1 cellular context compared by ENCODE assay signal in the genomic region with DNA sequence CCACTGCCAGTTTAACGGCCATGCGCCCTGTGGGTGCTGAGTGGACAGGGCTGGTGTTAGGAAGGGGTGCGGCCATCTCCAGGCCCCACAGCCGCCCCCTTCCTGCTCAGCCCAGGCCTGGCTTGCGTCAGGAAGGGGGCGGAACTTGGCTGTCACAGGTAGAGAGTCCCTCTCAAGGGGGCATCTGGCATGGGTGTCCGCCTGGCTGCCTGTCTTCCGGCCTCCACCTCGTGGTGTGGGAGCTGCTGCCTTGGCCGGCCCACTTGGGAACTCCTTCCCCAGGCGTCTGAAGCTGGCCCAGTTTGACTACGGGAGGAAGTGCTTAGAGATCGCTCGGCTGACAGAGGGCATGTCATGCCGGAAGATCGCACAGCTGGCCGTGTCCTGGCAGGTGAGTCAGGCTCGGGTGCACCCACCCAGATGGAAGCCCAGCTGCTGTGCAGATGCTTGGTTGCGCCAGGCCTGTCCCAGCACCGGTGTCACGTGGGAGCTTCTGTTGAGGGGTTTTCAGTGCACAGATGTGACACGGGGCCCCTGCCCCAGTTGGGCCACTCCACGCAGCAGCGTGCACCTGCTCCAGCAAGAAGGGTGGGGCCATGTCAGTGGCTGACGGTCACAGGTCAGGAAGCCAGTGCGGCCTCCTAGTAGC.
TF ChIP-seq lines count a peak whose summit lies in the region.

No MANE protein-coding gene starts in this region.

TF ChIP-seq in GM12878, 131 proteins besides CTCF, POLR2A, EP300 and RAD21 (continues in another document):
- TF ChIP-seq TARDBP (IDR thresholded peaks at IDR 0.05; ENCODE audit: borderline replicate concordance) (no peak), ASH2L (IDR thresholded peaks at IDR 0.05; ENCODE audit: borderline replicate concordance, low read depth) (no peak), CBFB (IDR thresholded peaks at IDR 0.05; ENCODE audit: low read depth) (no peak), PAX5 (IDR thresholded peaks at IDR 0.05; ENCODE audit: borderline replicate concordance, low read depth, low read length) (peak; percentile 72), KLF5 (IDR thresholded peaks at IDR 0.05; ENCODE audit: partially characterized antibody) (peak; percentile 34), TBL1XR1 (IDR thresholded peaks at IDR 0.05; ENCODE audit: low read depth, low read length) (no peak), CBX5 (IDR thresholded peaks at IDR 0.05; ENCODE audit: low read depth) (no peak), RAD51 (IDR thresholded peaks at IDR 0.05) (peak; percentile 55; the same call in 1 of the 2 replicates), WRNIP1 (IDR thresholded peaks at IDR 0.05; ENCODE audit: borderline replicate concordance, low read depth, low read length) (no peak), NFXL1 (IDR thresholded peaks at IDR 0.05; ENCODE audit: borderline replicate concordance) (no peak), BCL11A (IDR thresholded peaks at IDR 0.05; ENCODE audit: low read depth, low read length) (no peak), MEF2B (IDR thresholded peaks at IDR 0.05; ENCODE audit: partially characterized antibody, poor library complexity, severe bottlenecking) (no peak), ZNF622 (IDR thresholded peaks at IDR 0.05) (no peak), ZNF217 (IDR thresholded peaks at IDR 0.05) (no peak), YY1 (IDR thresholded peaks at IDR 0.05; ENCODE audit: low read depth, low read length) (0 out of 2 replicates have a peak, but pooled peaks have one; percentile 9), CHD2 (IDR thresholded peaks at IDR 0.05; ENCODE audit: borderline replicate concordance, low read depth, low read length) (0 out of 2 replicates have a peak, but pooled peaks have one; percentile 9), ETV6 (conservative IDR thresholded peaks at IDR 0.05 in 1 of 2, IDR thresholded peaks at IDR 0.05 in 1 of 2; ENCODE audit: borderline replicate concordance in 1 of 2, low read depth in 1 of 2) (no peak), CHD4 (IDR thresholded peaks at IDR 0.05) (no peak), EGR1 (IDR thresholded peaks at IDR 0.05; ENCODE audit: borderline replicate concordance in 1 of 2, low read depth in 2 of 2, low read length in 2 of 2) (no peak), SPI1 (IDR thresholded peaks at IDR 0.05; ENCODE audit: borderline replicate concordance, insufficient read depth, low read depth, low read length) (0 out of 2 replicates have a peak, but pooled peaks have one; percentile 44), GATAD2B (conservative IDR thresholded peaks at IDR 0.05; ENCODE audit: low read depth) (peak; percentile 32; the same call in 1 of the 2 replicates), SRF (IDR thresholded peaks at IDR 0.05; ENCODE audit: low read depth in 2 of 2, low read length in 2 of 2) (no peak), KDM1A (IDR thresholded peaks at IDR 0.05; ENCODE audit: borderline replicate concordance) (no peak), CHD1 (IDR thresholded peaks at IDR 0.05; ENCODE audit: low read depth, low read length) (no peak), SMC3 (IDR thresholded peaks at IDR 0.05; ENCODE audit: borderline replicate concordance, low read length) (no peak), IKZF1 (conservative IDR thresholded peaks at IDR 0.05) (peak; percentile 34; the same call in 1 of the 2 replicates), NR2F1 (conservative IDR thresholded peaks at IDR 0.05) (peak; percentile 50; the same call in 1 of the 2 replicates), USF2 (IDR thresholded peaks at IDR 0.05; ENCODE audit: borderline replicate concordance, low read depth, low read length) (no peak; the same call in 1 of the 2 replicates), HDAC6 (IDR thresholded peaks at IDR 0.05; ENCODE audit: unreplicated experiment) (no peak), NR2C2 (IDR thresholded peaks at IDR 0.05; ENCODE audit: borderline replicate concordance, control insufficient read depth, insufficient read length, low read depth) (no peak), TCF12 (IDR thresholded peaks at IDR 0.05; ENCODE audit: low read depth, low read length) (peak; percentile 98), E2F8 (IDR thresholded peaks at IDR 0.05; ENCODE audit: low read depth, partially characterized antibody) (no peak), SKIL (IDR thresholded peaks at IDR 0.05; ENCODE audit: low read depth, poor library complexity, severe bottlenecking) (no peak), SREBF2 (IDR thresholded peaks at IDR 0.05; ENCODE audit: low read length) (no peak), RUNX3 (IDR thresholded peaks at IDR 0.05; ENCODE audit: low read length) (no peak)
- TF ChIP-seq, protein P1, sequence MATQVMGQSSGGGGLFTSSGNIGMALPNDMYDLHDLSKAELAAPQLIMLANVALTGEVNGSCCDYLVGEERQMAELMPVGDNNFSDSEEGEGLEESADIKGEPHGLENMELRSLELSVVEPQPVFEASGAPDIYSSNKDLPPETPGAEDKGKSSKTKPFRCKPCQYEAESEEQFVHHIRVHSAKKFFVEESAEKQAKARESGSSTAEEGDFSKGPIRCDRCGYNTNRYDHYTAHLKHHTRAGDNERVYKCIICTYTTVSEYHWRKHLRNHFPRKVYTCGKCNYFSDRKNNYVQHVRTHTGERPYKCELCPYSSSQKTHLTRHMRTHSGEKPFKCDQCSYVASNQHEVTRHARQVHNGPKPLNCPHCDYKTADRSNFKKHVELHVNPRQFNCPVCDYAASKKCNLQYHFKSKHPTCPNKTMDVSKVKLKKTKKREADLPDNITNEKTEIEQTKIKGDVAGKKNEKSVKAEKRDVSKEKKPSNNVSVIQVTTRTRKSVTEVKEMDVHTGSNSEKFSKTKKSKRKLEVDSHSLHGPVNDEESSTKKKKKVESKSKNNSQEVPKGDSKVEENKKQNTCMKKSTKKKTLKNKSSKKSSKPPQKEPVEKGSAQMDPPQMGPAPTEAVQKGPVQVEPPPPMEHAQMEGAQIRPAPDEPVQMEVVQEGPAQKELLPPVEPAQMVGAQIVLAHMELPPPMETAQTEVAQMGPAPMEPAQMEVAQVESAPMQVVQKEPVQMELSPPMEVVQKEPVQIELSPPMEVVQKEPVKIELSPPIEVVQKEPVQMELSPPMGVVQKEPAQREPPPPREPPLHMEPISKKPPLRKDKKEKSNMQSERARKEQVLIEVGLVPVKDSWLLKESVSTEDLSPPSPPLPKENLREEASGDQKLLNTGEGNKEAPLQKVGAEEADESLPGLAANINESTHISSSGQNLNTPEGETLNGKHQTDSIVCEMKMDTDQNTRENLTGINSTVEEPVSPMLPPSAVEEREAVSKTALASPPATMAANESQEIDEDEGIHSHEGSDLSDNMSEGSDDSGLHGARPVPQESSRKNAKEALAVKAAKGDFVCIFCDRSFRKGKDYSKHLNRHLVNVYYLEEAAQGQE (IDR thresholded peaks at IDR 0.05; ENCODE audit: low read depth, low read length), result no peak
- TF ChIP-seq, protein P2, sequence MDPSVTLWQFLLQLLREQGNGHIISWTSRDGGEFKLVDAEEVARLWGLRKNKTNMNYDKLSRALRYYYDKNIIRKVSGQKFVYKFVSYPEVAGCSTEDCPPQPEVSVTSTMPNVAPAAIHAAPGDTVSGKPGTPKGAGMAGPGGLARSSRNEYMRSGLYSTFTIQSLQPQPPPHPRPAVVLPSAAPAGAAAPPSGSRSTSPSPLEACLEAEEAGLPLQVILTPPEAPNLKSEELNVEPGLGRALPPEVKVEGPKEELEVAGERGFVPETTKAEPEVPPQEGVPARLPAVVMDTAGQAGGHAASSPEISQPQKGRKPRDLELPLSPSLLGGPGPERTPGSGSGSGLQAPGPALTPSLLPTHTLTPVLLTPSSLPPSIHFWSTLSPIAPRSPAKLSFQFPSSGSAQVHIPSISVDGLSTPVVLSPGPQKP (IDR thresholded peaks at IDR 0.05; ENCODE audit: low read depth, low read length), result no peak
- TF ChIP-seq, protein P3, sequence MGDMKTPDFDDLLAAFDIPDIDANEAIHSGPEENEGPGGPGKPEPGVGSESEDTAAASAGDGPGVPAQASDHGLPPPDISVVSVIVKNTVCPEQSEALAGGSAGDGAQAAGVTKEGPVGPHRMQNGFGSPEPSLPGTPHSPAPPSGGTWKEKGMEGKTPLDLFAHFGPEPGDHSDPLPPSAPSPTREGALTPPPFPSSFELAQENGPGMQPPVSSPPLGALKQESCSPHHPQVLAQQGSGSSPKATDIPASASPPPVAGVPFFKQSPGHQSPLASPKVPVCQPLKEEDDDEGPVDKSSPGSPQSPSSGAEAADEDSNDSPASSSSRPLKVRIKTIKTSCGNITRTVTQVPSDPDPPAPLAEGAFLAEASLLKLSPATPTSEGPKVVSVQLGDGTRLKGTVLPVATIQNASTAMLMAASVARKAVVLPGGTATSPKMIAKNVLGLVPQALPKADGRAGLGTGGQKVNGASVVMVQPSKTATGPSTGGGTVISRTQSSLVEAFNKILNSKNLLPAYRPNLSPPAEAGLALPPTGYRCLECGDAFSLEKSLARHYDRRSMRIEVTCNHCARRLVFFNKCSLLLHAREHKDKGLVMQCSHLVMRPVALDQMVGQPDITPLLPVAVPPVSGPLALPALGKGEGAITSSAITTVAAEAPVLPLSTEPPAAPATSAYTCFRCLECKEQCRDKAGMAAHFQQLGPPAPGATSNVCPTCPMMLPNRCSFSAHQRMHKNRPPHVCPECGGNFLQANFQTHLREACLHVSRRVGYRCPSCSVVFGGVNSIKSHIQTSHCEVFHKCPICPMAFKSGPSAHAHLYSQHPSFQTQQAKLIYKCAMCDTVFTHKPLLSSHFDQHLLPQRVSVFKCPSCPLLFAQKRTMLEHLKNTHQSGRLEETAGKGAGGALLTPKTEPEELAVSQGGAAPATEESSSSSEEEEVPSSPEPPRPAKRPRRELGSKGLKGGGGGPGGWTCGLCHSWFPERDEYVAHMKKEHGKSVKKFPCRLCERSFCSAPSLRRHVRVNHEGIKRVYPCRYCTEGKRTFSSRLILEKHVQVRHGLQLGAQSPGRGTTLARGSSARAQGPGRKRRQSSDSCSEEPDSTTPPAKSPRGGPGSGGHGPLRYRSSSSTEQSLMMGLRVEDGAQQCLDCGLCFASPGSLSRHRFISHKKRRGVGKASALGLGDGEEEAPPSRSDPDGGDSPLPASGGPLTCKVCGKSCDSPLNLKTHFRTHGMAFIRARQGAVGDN (IDR thresholded peaks at IDR 0.05), result 0 out of 2 replicates have a peak, but pooled peaks have one; percentile 82
- TF ChIP-seq, protein P4, sequence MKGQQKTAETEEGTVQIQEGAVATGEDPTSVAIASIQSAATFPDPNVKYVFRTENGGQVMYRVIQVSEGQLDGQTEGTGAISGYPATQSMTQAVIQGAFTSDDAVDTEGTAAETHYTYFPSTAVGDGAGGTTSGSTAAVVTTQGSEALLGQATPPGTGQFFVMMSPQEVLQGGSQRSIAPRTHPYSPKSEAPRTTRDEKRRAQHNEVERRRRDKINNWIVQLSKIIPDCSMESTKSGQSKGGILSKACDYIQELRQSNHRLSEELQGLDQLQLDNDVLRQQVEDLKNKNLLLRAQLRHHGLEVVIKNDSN (IDR thresholded peaks at IDR 0.05; ENCODE audit: borderline replicate concordance, extremely low read length, insufficient read depth, low read depth, low read length), result peak; percentile 68
